Comparison of ENCODE assay signal across 19 cellular contexts in the genomic region with DNA sequence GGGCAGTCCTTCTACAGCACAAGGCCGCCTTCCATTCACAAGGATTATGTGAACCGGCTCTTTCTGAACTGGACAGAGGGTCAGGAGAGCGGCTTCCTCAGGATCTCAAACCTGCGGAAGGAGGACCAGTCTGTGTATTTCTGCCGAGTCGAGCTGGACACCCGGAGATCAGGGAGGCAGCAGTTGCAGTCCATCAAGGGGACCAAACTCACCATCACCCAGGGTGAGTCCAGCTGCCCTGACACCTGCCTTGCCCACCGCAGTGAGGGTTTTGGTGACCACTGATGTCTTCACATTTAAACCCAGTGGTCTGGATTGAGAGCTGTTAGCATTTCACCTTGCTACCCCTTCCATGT. TPM values are rescaled to one million over a fixed set of nuclear protein-coding genes. Genes with fewer than 3 reads are reported as not detected.
DNase-seq lines count a peak whose midpoint lies in the region; ATAC-seq, FAIRE-seq and TF ChIP-seq lines count a peak whose summit lies in the region.
"Had no signal": no experiment of that assay in that cellular context is flagged by ENCODE, and none has a peak within 500 bp of the region (broad histone marks: within the 10 kb centered on the region; RNA-seq: fewer than 3 reads in every experiment).

No MANE protein-coding gene starts in this region.

- no peaks in the 10 kb centered on the region for H3K9me3 ChIP-seq in GM12878 (replicated peaks; ENCODE audit: control insufficient read depth, insufficient read depth, low read length)
- H3K9me3 ChIP-seq in tibial nerve: no peaks in the 10 kb centered on the region
- no peaks in the 10 kb centered on the region for H3K9me3 ChIP-seq in MM.1S (replicated peaks; ENCODE audit: insufficient read depth, low read length)
- H3K9me3 ChIP-seq: A549 had no signal

- H3K9ac ChIP-seq in GM12878 (ENCODE audit: control insufficient read depth, insufficient read depth, low read length) (no peak overlapping the region), MM.1S (ENCODE audit: low read length) (no peak overlapping the region)
- H3K9ac ChIP-seq: GM23248, KMS-11 had no signal

- H3K4me3 Mint-ChIP-seq in memory B cell: no peak overlapping the region

- POLR2A ChIA-PET in GM12878 (lab: Charles Lee): interaction anchor here (0.9 kb wide), 1 partner anchor 18 kb away, joined by 3 read pairs; no protein-coding TSS in a partner anchor

- no peak for ATAC-seq in Right ventricle myocardium inferior
- ATAC-seq in left cardiac atrium: no peak
- no peak for ATAC-seq in GM12878
- ATAC-seq in memory B cell (ENCODE audit: low read depth): no peak

- H3K9me3 Mint-ChIP-seq in memory B cell: no peaks in the 10 kb centered on the region

- H3K4me1 ChIP-seq in GM12878 (ENCODE audit: control insufficient read depth, insufficient read depth, low read length) (peaks cover 13% of the 10 kb centered on the region), tibial nerve (no peaks in the 10 kb centered on the region), MM.1S (ENCODE audit: low read length) (no peaks in the 10 kb centered on the region)
- H3K4me1 ChIP-seq: A549 had no signal

- TF ChIP-seq RAD21 in GM12878 (IDR thresholded peaks at IDR 0.05; ENCODE audit: insufficient read depth, low read depth, low read length): no peak

- H3K4me2 ChIP-seq in GM12878 (ENCODE audit: control insufficient read depth, insufficient read depth) (no peak overlapping the region), MM.1S (ENCODE audit: low read depth, low read length) (no peak overlapping the region)
- H3K4me2 ChIP-seq: A549, KMS-11 had no signal

- no peak for TF ChIP-seq EP300 in GM12878 (IDR thresholded peaks at IDR 0.05; ENCODE audit: borderline replicate concordance in 1 of 2, control insufficient read depth in 1 of 2, low read depth in 2 of 2, low read length in 2 of 2)
- TF ChIP-seq EP300 in tibial nerve (IDR thresholded peaks at IDR 0.05): no peak

- no peak overlapping the region for H3K4me3 ChIP-seq in GM12878
- H3K4me3 ChIP-seq in tibial nerve: no peak overlapping the region
- no peak overlapping the region for H3K4me3 ChIP-seq in MM.1S (ENCODE audit: low read length)
- H3K4me3 ChIP-seq: A549, GM23248 had no signal

- H2AFZ ChIP-seq in GM12878 (ENCODE audit: control insufficient read depth, low read depth, low read length) (no peak overlapping the region), MM.1S (ENCODE audit: low read length) (no peak overlapping the region)
- H2AFZ ChIP-seq: GM23248 had no signal

- H3K9me2 ChIP-seq in MM.1S (replicated peaks; ENCODE audit: insufficient read depth, low read length): no peaks in the 10 kb centered on the region

- no TSS peak for BruUV-seq in GM12878 (replicated peaks; lab: Mats Ljungman, UMichigan)

- CTCF ChIA-PET in GM12878 (lab: Yijun Ruan, JAX): interaction anchor here (0.8 to 2.6 kb wide), 12 partner anchors 10 to 226 kb away, joined by 3 to 37 read pairs (median 4); a partner anchor contains a TSS

- H3F3A ChIP-seq in MM.1S (ENCODE audit: insufficient read depth, low read length): peaks cover 5% of the 10 kb centered on the region

- no peaks in the 10 kb centered on the region for H3K27me3 Mint-ChIP-seq in memory B cell

- no peaks in the 10 kb centered on the region for H4K20me1 ChIP-seq in GM12878 (ENCODE audit: control insufficient read depth, insufficient read depth)
- H4K20me1 ChIP-seq in MM.1S (ENCODE audit: insufficient read depth, low read length): no peaks in the 10 kb centered on the region

- peaks cover 31 to 42% of the 10 kb centered on the region in 2 experiments for H3K36me3 ChIP-seq in GM12878 (ENCODE audit: control insufficient read depth in 2 of 2, insufficient read depth in 2 of 2, low read length in 1 of 2)
- H3K36me3 ChIP-seq in tibial nerve: peaks cover 6 to 100% (median 44%) of the 10 kb centered on the region in 3 donors
- H3K36me3 ChIP-seq in MM.1S (replicated peaks; ENCODE audit: insufficient read depth, low read length): peaks cover 7% of the 10 kb centered on the region; the same call in 1 of the 2 replicates

- DNase-seq in Right ventricle myocardium inferior (ENCODE audit: missing footprints) (peak; percentile 44), left cardiac atrium (no peak), GM12878 (ENCODE audit: low read depth, low spot score) (no peak), memory B cell (ENCODE audit: low spot score in 2 of 2) (no peak), tibial nerve (ENCODE audit: low spot score in 2 of 2) (no peak), MM.1S (no peak), occipital lobe (lab: John Stamatoyannopoulos, UW) (no peak)
- DNase-seq: DMS 273 treated with DMSO at 0.1 percent for 48 hours, GDM1, GM23248, HCEC 1CT, NCI-H1092, NCI-H146, NCI-H2081, NCI-H510A treated with DMSO at 0.1 percent for 48 hours, Right ventricle myocardium superior had no signal

- intact Hi-C loops in Right ventricle myocardium inferior (cut with DNase I): no loop called here
- intact Hi-C loops in left cardiac atrium (cut with DNase I): no loop called here
- intact Hi-C loops in GM12878 (cut with micrococcal nuclease; ENCODE audit: unreplicated experiment): loop anchor here (1.0 kb wide), 1 partner anchor 48 kb away; no protein-coding TSS in a partner anchor

- no peaks in the 10 kb centered on the region for H3K27me3 ChIP-seq in GM12878 (replicated peaks in 1 of 2; ENCODE audit: control insufficient read depth in 2 of 2, insufficient read depth in 2 of 2, low read length in 1 of 2)
- H3K27me3 ChIP-seq in tibial nerve: no peaks in the 10 kb centered on the region
- H3K27me3 ChIP-seq in MM.1S (replicated peaks; ENCODE audit: insufficient read depth, low read length): no peaks in the 10 kb centered on the region

- H3K79me2 ChIP-seq in GM12878 (ENCODE audit: control insufficient read depth, insufficient read depth, low read length) (no peaks in the 10 kb centered on the region), MM.1S (ENCODE audit: low read length) (no peaks in the 10 kb centered on the region)

- H3K27ac Mint-ChIP-seq in memory B cell: peak overlapping the region; percentile 72

- SMC1A ChIA-PET in GM12878 (lab: Charles Lee; ENCODE audit: uncharacterized antibody, unreplicated experiment): interaction anchor here (1.2 to 2.7 kb wide), 6 partner anchors 10 to 107 kb away, joined by 3 to 19 read pairs (median 4); no protein-coding TSS in a partner anchor

- no peak for FAIRE-seq in GM12878 (lab: Jason Lieb, UNC)
- FAIRE-seq: A549 had no signal

- H3K36me3 Mint-ChIP-seq in memory B cell: peaks cover 35% of the 10 kb centered on the region

- in situ Hi-C loops in GM12878 (cut with MboI): no loop called here

- peaks cover 8% of the 10 kb centered on the region for H3K4me1 Mint-ChIP-seq in memory B cell

- RAD21 ChIA-PET in GM12878 (lab: Charles Lee; ENCODE audit: unreplicated experiment): interaction anchor here (0.6 to 2.1 kb wide), 5 partner anchors 10 to 165 kb away, joined by 3 to 11 read pairs (median 4); no protein-coding TSS in a partner anchor

- TF ChIP-seq POLR2A in GM12878 (IDR thresholded peaks at IDR 0.05; ENCODE audit: low read depth, low read length) (no peak), tibial nerve (IDR thresholded peaks at IDR 0.05) (no peak)

- H3K27ac ChIP-seq in GM12878 (ENCODE audit: control insufficient read depth, insufficient read depth): peak overlapping the region; percentile 62
- no peak overlapping the region for H3K27ac ChIP-seq in tibial nerve
- no peak overlapping the region for H3K27ac ChIP-seq in MM.1S (ENCODE audit: low read length)
- H3K27ac ChIP-seq: A549, GM23248, KMS-11 had no signal

- no peak for TF ChIP-seq CTCF in GM12878 (IDR thresholded peaks at IDR 0.05 in 2 of 3, conservative IDR thresholded peaks at IDR 0.05 in 1 of 3; ENCODE audit: control insufficient read depth in 2 of 3, extremely low read depth in 1 of 3, insufficient read depth in 1 of 3, low read depth in 3 of 3, low read length in 3 of 3)
- no peak for TF ChIP-seq CTCF in tibial nerve (IDR thresholded peaks at IDR 0.05)
- TF ChIP-seq CTCF in MM.1S (IDR thresholded peaks at IDR 0.05; ENCODE audit: low read length): no peak

- WGBS in GM12878 (ENCODE audit: insufficient coverage, insufficient replicate concordance, low lambda C conversion rate, missing lambda C conversion rate): over 99% methylated on average over 8 of the region's 8 CpGs
- 90 to 91% methylated on average over 8 of the region's 8 CpGs for WGBS in tibial nerve, 2 donors

RNA-seq across cellular contexts. Expression of a gene that starts 0.9 kb away (rescaled TPM):
- total RNA-seq in Right ventricle myocardium inferior: 9.2 TPM
- 10 to 100 TPM; 11.6 to 12.5 TPM for total RNA-seq in left cardiac atrium
- total RNA-seq in GM12878 (2013; cell fraction: nucleolus; rRNA removed): 77.2 and 88.6 TPM in 2 replicates
- 23.9 and 24.0 TPM in 2 replicates for total RNA-seq in GM12878 (2014; rRNA removed)
- 13.2 TPM in 2 replicates for total RNA-seq in GM12878 (2014; rRNA removed; fragmentation: Illumina TruSeq; extraction: Trizol)
- total RNA-seq in GM12878 (2021): 23.1 and 24.1 TPM in 2 replicates
- 5.1 TPM for polyA plus RNA-seq in GM12878 (2011; ENCODE audit: low read depth)
- 14.9 and 35.9 TPM in 2 replicates for polyA plus RNA-seq in GM12878 (2011; rRNA removed)
- polyA plus RNA-seq in GM12878 (2011; cell fraction: cytosol; rRNA removed): 25.1 and 44.7 TPM in 2 replicates
- 499 and 556 TPM in 2 replicates for polyA plus RNA-seq in GM12878 (2011; cell fraction: nucleus; rRNA removed)
- polyA plus RNA-seq in GM12878 (2012): 15.1 and 17.8 TPM in 2 replicates
- polyA plus RNA-seq in GM12878 (2014; fragmentation: Illumina TruSeq; extraction: Trizol): 16.9 and 26.5 TPM in 2 replicates
- polyA plus RNA-seq in GM12878 (2014; fragmentation: Nextera tagmentation; extraction: Ambion mirVana): 1 to 10 TPM; 2.6 to 5.6 TPM
- polyA plus RNA-seq in GM12878 (2014; rRNA removed): 50.3 and 55.4 TPM in 2 replicates
- 10 to 100 TPM; 18.6 to 20.1 TPM for polyA plus RNA-seq in GM12878 (2016; fragmentation: Nextera tagmentation; extraction: Ambion mirVana)
- 8.9 and 25.0 TPM in 2 replicates for polyA minus RNA-seq in GM12878 (2011; rRNA and poly(A)+ RNA removed)
- 4.8 and 5.7 TPM in 2 replicates for polyA minus RNA-seq in GM12878 (2011; cell fraction: cytosol; rRNA and poly(A)+ RNA removed)
- 26.7 and 66.3 TPM in 2 replicates for polyA minus RNA-seq in GM12878 (2011; cell fraction: nucleus; rRNA and poly(A)+ RNA removed)
- total RNA-seq in tibial nerve: 100 to 1,000 TPM; 107 to 152 (median 132) TPM
- total RNA-seq in occipital lobe: 9.5 TPM

RNA-seq across cellular contexts. Expression of a gene that starts 14.5 kb away (rescaled TPM):
- total RNA-seq in Right ventricle myocardium inferior (3.8 TPM), left cardiac atrium (1 to 10 TPM; 3.7 to 6.5 TPM), GM12878 (2014; rRNA removed) (9.0 and 10.1 TPM in 2 replicates), GM12878 (2014; rRNA removed; fragmentation: Illumina TruSeq; extraction: Trizol) (10.8 and 11.1 TPM in 2 replicates), GM12878 (2021) (7.0 and 7.5 TPM in 2 replicates), tibial nerve (10 to 100 TPM; 10.9 to 27.3 (median 15.8) TPM), occipital lobe (1.1 TPM)
- 51.4 and 53.5 TPM in 2 replicates for total RNA-seq in GM12878 (2013; cell fraction: nucleolus; rRNA removed)
- polyA plus RNA-seq in GM12878 (2011; ENCODE audit: low read depth): 2.1 TPM
- polyA plus RNA-seq in GM12878 (2011; rRNA removed) (30.2 and 43.3 TPM in 2 replicates), GM12878 (2014; fragmentation: Illumina TruSeq; extraction: Trizol) (12.0 and 14.2 TPM in 2 replicates), GM12878 (2014; fragmentation: Nextera tagmentation; extraction: Ambion mirVana) (10 to 100 TPM; 12.2 to 13.5 TPM), GM12878 (2014; rRNA removed) (12.7 and 15.2 TPM in 2 replicates), GM12878 (2016; fragmentation: Nextera tagmentation; extraction: Ambion mirVana) (1 to 10 TPM; 6.6 to 7.2 TPM)
- polyA plus RNA-seq in GM12878 (2011; cell fraction: cytosol; rRNA removed): 77.4 and 79.8 TPM in 2 replicates
- 35.6 and 39.5 TPM in 2 replicates for polyA plus RNA-seq in GM12878 (2011; cell fraction: nucleus; rRNA removed)
- polyA plus RNA-seq in GM12878 (2012): 4.9 and 7.0 TPM in 2 replicates
- polyA minus RNA-seq in GM12878 (2011; rRNA and poly(A)+ RNA removed): 37.6 and 58.1 TPM in 2 replicates
- polyA minus RNA-seq in GM12878 (2011; cell fraction: cytosol; rRNA and poly(A)+ RNA removed): 8.8 and 9.1 TPM in 2 replicates
- polyA minus RNA-seq in GM12878 (2011; cell fraction: nucleus; rRNA and poly(A)+ RNA removed): 28.2 and 40.5 TPM in 2 replicates
- total RNA-seq: GM23248 had no signal

RNA-seq across cellular contexts. Expression of a gene that starts 51.3 kb away (rescaled TPM):
- total RNA-seq in Right ventricle myocardium inferior (not detected), left cardiac atrium (not detected), GM12878 (2014; rRNA removed) (not detected in 2 replicates), GM12878 (2014; rRNA removed; fragmentation: Illumina TruSeq; extraction: Trizol) (not detected in 2 replicates), GM12878 (2021) (not detected in 2 replicates), tibial nerve (not detected), occipital lobe (not detected)
- total RNA-seq in GM12878 (2013; cell fraction: nucleolus; rRNA removed): 0.38 and 0.64 TPM in 2 replicates
- polyA plus RNA-seq in GM12878 (2011; ENCODE audit: low read depth): 3.5 TPM
- polyA plus RNA-seq in GM12878 (2011; rRNA removed) (0.03 TPM in 1 of 2 replicates, not detected in the other), GM12878 (2014; fragmentation: Illumina TruSeq; extraction: Trizol) (not detected in 2 replicates), GM12878 (2014; fragmentation: Nextera tagmentation; extraction: Ambion mirVana) (1 to 10 TPM; 1.3 to 1.4 TPM), GM12878 (2014; rRNA removed) (0.03 TPM in 1 of 2 replicates, not detected in the other), GM12878 (2016; fragmentation: Nextera tagmentation; extraction: Ambion mirVana) (1 to 10 TPM; 7.2 to 9.4 TPM)
- polyA plus RNA-seq in GM12878 (2011; cell fraction: cytosol; rRNA removed): not detected in 2 replicates
- not detected in 2 replicates for polyA plus RNA-seq in GM12878 (2011; cell fraction: nucleus; rRNA removed)
- polyA plus RNA-seq in GM12878 (2012): 4.2 and 4.5 TPM in 2 replicates
- polyA minus RNA-seq in GM12878 (2011; rRNA and poly(A)+ RNA removed): not detected in 2 replicates
- not detected in 2 replicates for polyA minus RNA-seq in GM12878 (2011; cell fraction: cytosol; rRNA and poly(A)+ RNA removed)
- not detected in 2 replicates for polyA minus RNA-seq in GM12878 (2011; cell fraction: nucleus; rRNA and poly(A)+ RNA removed)
- total RNA-seq: GM23248, M059J, Right ventricle myocardium superior had no signal
